ENCODE assay signal across 8 cellular contexts in the genomic region with DNA sequence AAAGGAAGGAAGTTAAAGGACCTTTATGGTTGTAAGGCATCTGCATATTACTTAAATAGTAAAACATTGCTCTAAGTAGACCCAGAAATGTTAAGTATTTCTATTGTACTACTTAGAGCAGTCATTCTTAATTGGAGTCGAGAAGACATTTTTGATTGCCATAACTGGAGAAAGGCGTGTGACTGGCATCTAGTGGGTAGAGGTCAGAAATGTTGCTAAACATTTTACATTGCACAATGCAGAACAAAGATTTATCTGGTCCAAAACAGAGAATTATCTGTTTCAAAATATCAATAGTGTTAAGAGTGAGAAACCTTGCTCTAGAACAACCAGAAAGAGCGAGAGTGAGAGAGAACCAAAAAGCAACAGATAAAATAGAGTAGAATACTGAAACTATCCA. TPM values are rescaled to one million over a fixed set of nuclear protein-coding genes. Genes with fewer than 3 reads are reported as not detected.
DNase-seq lines count a peak whose midpoint lies in the region; ATAC-seq and TF ChIP-seq lines count a peak whose summit lies in the region.

No MANE protein-coding gene starts in this region.

- no peaks in the 10 kb centered on the region for H3K36me3 ChIP-seq in psoas muscle (ENCODE audit: insufficient read depth in 1 of 2, low read depth in 1 of 2)
- H3K36me3 ChIP-seq in aorta (ENCODE audit: control insufficient read depth in 1 of 2, insufficient read depth in 2 of 2, low read length in 1 of 2) = no peaks in the 10 kb centered on the region
- no peaks in the 10 kb centered on the region for H3K36me3 ChIP-seq in colonic mucosa

- ATAC-seq in psoas muscle (peak in 3 of 4 donors; percentile 42 to 80 (median 57)), aorta (ENCODE audit: low FRiP score) (no peak)

- H3K9me3 ChIP-seq in psoas muscle (no peaks in the 10 kb centered on the region), aorta (ENCODE audit: control insufficient read depth, low read length) (no peaks in the 10 kb centered on the region), colonic mucosa (no peaks in the 10 kb centered on the region)

- H3K27me3 ChIP-seq in psoas muscle (ENCODE audit: insufficient read depth in 3 of 3, low read length in 2 of 3) (no peaks in the 10 kb centered on the region), aorta (ENCODE audit: control insufficient read depth in 1 of 2, insufficient read depth in 2 of 2, low read length in 1 of 2) (no peaks in the 10 kb centered on the region), colonic mucosa (no peaks in the 10 kb centered on the region)

- TF ChIP-seq CTCF in choroid plexus epithelial cell (conservative IDR thresholded peaks at IDR 0.05; ENCODE audit: low read depth, low read length) (peak; percentile 25), psoas muscle (IDR thresholded peaks at IDR 0.05) (peak; percentile 44), colonic mucosa (IDR thresholded peaks at IDR 0.05) (no peak)

- 50 to 67% (median 55%) methylated on average over 3 of the region's 3 CpGs for WGBS in psoas muscle, 3 donors
- WGBS in aorta, 2 donors = 54 to 63% methylated on average over 3 of the region's 3 CpGs

- H3K4me3 ChIP-seq in choroid plexus epithelial cell (ENCODE audit: low read depth, low read length) (no peak overlapping the region), psoas muscle (no peak overlapping the region), aorta (ENCODE audit: low read length in 2 of 2) (no peak overlapping the region), colonic mucosa (no peak overlapping the region)

- DNase-seq in activated CD4-positive, alpha-beta T cell treated with anti-CD3 and anti-CD28 coated beads for 4 hours = peak; percentile 11 to 26
- no peak for DNase-seq in activated CD4-positive, alpha-beta T cell treated with anti-CD3 and anti-CD28 coated beads for 48 hours
- peak; percentile 45 for DNase-seq in NCI-H69 (lab: John Stamatoyannopoulos, UW)
- DNase-seq in choroid plexus epithelial cell (ENCODE audit: low read depth) = peak; percentile 49
- DNase-seq in psoas muscle = no peak
- DNase-seq in NCI-H510A treated with DMSO at 0.1 percent for 48 hours (lab: John Stamatoyannopoulos, UW) = no peak
- DNase-seq in aorta = no peak
- DNase-seq in colonic mucosa = no peak

- H3K4me1 ChIP-seq in psoas muscle = no peaks in the 10 kb centered on the region
- H3K4me1 ChIP-seq in aorta (ENCODE audit: control insufficient read depth in 1 of 2, insufficient read depth in 2 of 2, low read length in 2 of 2) = no peaks in the 10 kb centered on the region
- H3K4me1 ChIP-seq in colonic mucosa = no peaks in the 10 kb centered on the region

- intact Hi-C loops in psoas muscle (cut with DNase I) (no loop called here), aorta (cut with DNase I) (no loop called here), colonic mucosa (cut with DNase I) (no loop called here)

- H3K9ac ChIP-seq in colonic mucosa (ENCODE audit: low read depth in 2 of 2, low read length in 2 of 2) = no peak overlapping the region

- no peak overlapping the region for H3K27ac ChIP-seq in psoas muscle
- H3K27ac ChIP-seq in aorta (ENCODE audit: low read depth in 1 of 2, low read length in 2 of 2) = no peak overlapping the region
- H3K27ac ChIP-seq in colonic mucosa = no peak overlapping the region

RNA-seq across cellular contexts. Expression of gene ROCK1, which starts 23.3 kb away (rescaled TPM):
- total RNA-seq in psoas muscle (10 to 100 TPM; 10.4 to 14.6 (median 12.3) TPM), aorta (100 to 1,000 TPM in 1 of 2 donors, 10 to 100 TPM in 1; 98.9 to 147 TPM), colonic mucosa (10 to 100 TPM; 28.9 to 39.5 TPM)
- polyA plus RNA-seq in psoas muscle (10 to 100 TPM in 2 of 3 donors, 1 to 10 TPM in 1; 4.9 to 16.0 (median 13.5) TPM), aorta (10 to 100 TPM; 32.6 to 42.0 TPM)

Comparison
In these comparisons a context has a peak if more than half of its experiments do, and no peak if none do; other contexts are left out.
1. DNase-seq: peak in activated CD4-positive, alpha-beta T cell treated with anti-CD3 and anti-CD28 coated beads for 4 hours (2 of 2), NCI-H69 (single experiment) and choroid plexus epithelial cell (single experiment); none in activated CD4-positive, alpha-beta T cell treated with anti-CD3 and anti-CD28 coated beads for 48 hours (single experiment), psoas muscle (0 of 2), NCI-H510A treated with DMSO at 0.1 percent for 48 hours (single experiment), aorta (0 of 2) and colonic mucosa (single experiment).